In genomic region chr11:36379653-36380052, GRCh38 we compare ENCODE assay signal across 28 cellular contexts.
DNase-seq lines count a peak whose midpoint lies in the region; ATAC-seq and TF ChIP-seq lines count a peak whose summit lies in the region.
"Had no signal": no experiment of that assay in that cellular context is flagged by ENCODE, and none has a peak within 500 bp of the region (broad histone marks: within the 10 kb centered on the region; RNA-seq: fewer than 3 reads in every experiment).

No MANE protein-coding gene starts in this region.

- H3K4me1 ChIP-seq in mucosa of descending colon (ENCODE audit: low read depth) = peaks cover 9% of the 10 kb centered on the region
- peaks cover 26% of the 10 kb centered on the region for H3K4me1 ChIP-seq in left ventricle myocardium inferior
- H3K4me1 ChIP-seq: testis had no signal

- H3K36me3 ChIP-seq in mucosa of descending colon (ENCODE audit: low read depth) (no peaks in the 10 kb centered on the region), left ventricle myocardium inferior (no peaks in the 10 kb centered on the region)
- H3K36me3 ChIP-seq: uterus had no signal

- no peak for DNase-seq in activated T-cell treated with anti-CD3 and anti-CD28 coated beads, Interleukin-2, amount 50 U/mL, for 72 hours
- DNase-seq in activated T-cell treated with anti-CD3 and anti-CD28 coated beads for 4 hours (no peak), endothelial cell (ENCODE audit: low spot score) (no peak), mucosa of descending colon (no peak), left ventricle myocardium inferior (no peak)
- no peak for DNase-seq in activated CD4-positive, alpha-beta memory T cell treated with anti-CD3 and anti-CD28 coated beads, Interleukin-2, amount 10 ng/mL, durations not matched to agents 7 days and 5 days
- DNase-seq: activated CD4-positive, CD25-positive, alpha-beta regulatory T cell treated with anti-CD3 and anti-CD28 coated beads, Interleukin-2, amount 50 U/mL, for 72 hours; activated naive CD4-positive, alpha-beta T cell treated with Interleukin-2 at 50 U/mL for 16 hours; aorta; caudate nucleus; EL; HCEC 1CT; kidney glomerular epithelial cell; NCI-H1048; NCI-H187; NCI-H524 treated with DMSO at 0.1 percent for 48 hours; NK-92 treated with Interleukin-12 subunit alpha and Interleukin-12 subunit beta, amount 100 ng/mL, for 24 hours; PC-9; SHP77; SW 1271; testis; uterus had no signal

- no peak overlapping the region for H3K4me3 ChIP-seq in mucosa of descending colon
- no peak overlapping the region for H3K4me3 ChIP-seq in left ventricle myocardium inferior
- H3K4me3 ChIP-seq: BLaER1 treated with 17β-estradiol and CSF1 and Interleukin-3, amounts not matched to agents 10 nM and 100 nM; PC-9; skin epidermis; testis; uterus had no signal

- peaks cover 35% of the 10 kb centered on the region for H3K4me1 Mint-ChIP-seq in activated T-cell treated with anti-CD3 and anti-CD28 coated beads, Interleukin-2, amount 50 U/mL, for 72 hours (ENCODE audit: low read depth)
- peaks cover 56% of the 10 kb centered on the region for H3K4me1 Mint-ChIP-seq in activated CD4-positive, alpha-beta memory T cell treated with anti-CD3 and anti-CD28 coated beads, Interleukin-2, amount 10 ng/mL, durations not matched to agents 7 days and 5 days
- peaks cover 62% of the 10 kb centered on the region for H3K4me1 Mint-ChIP-seq in endothelial cell (ENCODE audit: unreplicated experiment)
- peaks cover 32% of the 10 kb centered on the region for H3K4me1 Mint-ChIP-seq in stimulated activated memory B cell treated with anti-CD40 and anti-IgM and Interleukin-4, amounts not matched to agents 10 μg/mL and 1 μg/mL and 100 μg/mL, for 72 hours

- TF ChIP-seq POLR2A in GM18505 (IDR thresholded peaks at IDR 0.05; ENCODE audit: borderline replicate concordance, extremely low read depth, insufficient read depth, insufficient read length) = no peak

- no peak overlapping the region for H3K27ac ChIP-seq in left ventricle myocardium inferior (replicated peaks)
- H3K27ac ChIP-seq: BLaER1 treated with 17β-estradiol and CSF1 and Interleukin-3, amounts not matched to agents 10 nM and 100 nM; epithelial cell of prostate; PC-9; testis; uterus had no signal

- intact Hi-C loops in mucosa of descending colon (cut with DNase I, micrococcal nuclease) (no loop called here), left ventricle myocardium inferior (cut with micrococcal nuclease) (no loop called here)

- H3K36me3 Mint-ChIP-seq in activated T-cell treated with anti-CD3 and anti-CD28 coated beads, Interleukin-2, amount 50 U/mL, for 72 hours (ENCODE audit: insufficient read depth in 2 of 2) = peaks cover 8 to 11% of the 10 kb centered on the region in 2 donors
- H3K36me3 Mint-ChIP-seq in activated CD4-positive, alpha-beta memory T cell treated with anti-CD3 and anti-CD28 coated beads, Interleukin-2, amount 10 ng/mL, durations not matched to agents 7 days and 5 days (ENCODE audit: low read depth) = peaks cover 46% of the 10 kb centered on the region
- H3K36me3 Mint-ChIP-seq in endothelial cell (ENCODE audit: low read depth, unreplicated experiment) = peaks cover 48% of the 10 kb centered on the region
- no peaks in the 10 kb centered on the region for H3K36me3 Mint-ChIP-seq in stimulated activated memory B cell treated with anti-CD40 and anti-IgM and Interleukin-4, amounts not matched to agents 10 μg/mL and 1 μg/mL and 100 μg/mL, for 72 hours

- ATAC-seq in activated T-cell treated with anti-CD3 and anti-CD28 coated beads, Interleukin-2, amount 50 U/mL, for 72 hours (replicated peaks in 1 of 2) = no peak
- no peak for ATAC-seq in stimulated activated memory B cell treated with anti-CD40 and anti-IgM and Interleukin-4, amounts not matched to agents 10 μg/mL and 1 μg/mL and 100 μg/mL, for 72 hours
- ATAC-seq in GM18505 (IDR thresholded peaks at IDR 0.05; ENCODE audit: unreplicated experiment) = no peak
- no peak for ATAC-seq in mucosa of descending colon
- ATAC-seq: HepG2 had no signal

- peak overlapping the region; percentile 60 to 93 for H3K4me3 Mint-ChIP-seq in activated T-cell treated with anti-CD3 and anti-CD28 coated beads, Interleukin-2, amount 50 U/mL, for 72 hours
- H3K4me3 Mint-ChIP-seq in activated CD4-positive, alpha-beta memory T cell treated with anti-CD3 and anti-CD28 coated beads, Interleukin-2, amount 10 ng/mL, durations not matched to agents 7 days and 5 days = peak overlapping the region; percentile 93
- H3K4me3 Mint-ChIP-seq in endothelial cell (ENCODE audit: unreplicated experiment) = peak overlapping the region; percentile 100
- H3K4me3 Mint-ChIP-seq in stimulated activated memory B cell treated with anti-CD40 and anti-IgM and Interleukin-4, amounts not matched to agents 10 μg/mL and 1 μg/mL and 100 μg/mL, for 72 hours = no peak overlapping the region

- peaks cover 57% of the 10 kb centered on the region for H3K27me3 ChIP-seq in left ventricle myocardium inferior (ENCODE audit: low read depth)
- H3K27me3 ChIP-seq: testis had no signal

- H3K9me3 ChIP-seq in mucosa of descending colon (no peaks in the 10 kb centered on the region), left ventricle myocardium inferior (replicated peaks) (no peaks in the 10 kb centered on the region)
- H3K9me3 ChIP-seq: BLaER1 treated with 17β-estradiol and CSF1 and Interleukin-3, amounts not matched to agents 10 nM and 100 nM; testis; uterus had no signal

- TF ChIP-seq CTCF in endothelial cell (IDR thresholded peaks at IDR 0.05; ENCODE audit: unreplicated experiment) (no peak), mucosa of descending colon (IDR thresholded peaks at IDR 0.05) (no peak), left ventricle myocardium inferior (IDR thresholded peaks at IDR 0.05; ENCODE audit: borderline replicate concordance) (no peak)

- POLR2A ChIA-PET in activated CD4-positive, alpha-beta memory T cell treated with anti-CD3 and anti-CD28 coated beads, Interleukin-2, amount 10 ng/mL, durations not matched to agents 7 days and 5 days (lab: Charles Lee) = interaction anchor here (1.1 to 3.2 kb wide), 2 partner anchors 21 to 42 kb away, joined by 3 to 27 read pairs; no protein-coding TSS in a partner anchor

- peaks cover 47% of the 10 kb centered on the region for H3K27me3 Mint-ChIP-seq in activated T-cell treated with anti-CD3 and anti-CD28 coated beads, Interleukin-2, amount 50 U/mL, for 72 hours (ENCODE audit: low read depth)
- H3K27me3 Mint-ChIP-seq in activated CD4-positive, alpha-beta memory T cell treated with anti-CD3 and anti-CD28 coated beads, Interleukin-2, amount 10 ng/mL, durations not matched to agents 7 days and 5 days = peaks cover 18% of the 10 kb centered on the region
- H3K27me3 Mint-ChIP-seq in endothelial cell (ENCODE audit: unreplicated experiment) = peaks cover 12% of the 10 kb centered on the region
- H3K27me3 Mint-ChIP-seq in stimulated activated memory B cell treated with anti-CD40 and anti-IgM and Interleukin-4, amounts not matched to agents 10 μg/mL and 1 μg/mL and 100 μg/mL, for 72 hours = peaks cover 37% of the 10 kb centered on the region

- no peaks in the 10 kb centered on the region for H3K9me3 Mint-ChIP-seq in activated T-cell treated with anti-CD3 and anti-CD28 coated beads, Interleukin-2, amount 50 U/mL, for 72 hours
- no peaks in the 10 kb centered on the region for H3K9me3 Mint-ChIP-seq in activated CD4-positive, alpha-beta memory T cell treated with anti-CD3 and anti-CD28 coated beads, Interleukin-2, amount 10 ng/mL, durations not matched to agents 7 days and 5 days
- no peaks in the 10 kb centered on the region for H3K9me3 Mint-ChIP-seq in endothelial cell (ENCODE audit: unreplicated experiment)
- no peaks in the 10 kb centered on the region for H3K9me3 Mint-ChIP-seq in stimulated activated memory B cell treated with anti-CD40 and anti-IgM and Interleukin-4, amounts not matched to agents 10 μg/mL and 1 μg/mL and 100 μg/mL, for 72 hours

- CTCF ChIA-PET in activated CD4-positive, alpha-beta memory T cell treated with anti-CD3 and anti-CD28 coated beads, Interleukin-2, amount 10 ng/mL, durations not matched to agents 7 days and 5 days (lab: Charles Lee) = interaction anchor here (0.6 to 3.5 kb wide), 4 partner anchors 10 to 113 kb away, joined by 3 to 17 read pairs (median 6); no protein-coding TSS in a partner anchor

- H3K27ac Mint-ChIP-seq in activated T-cell treated with anti-CD3 and anti-CD28 coated beads, Interleukin-2, amount 50 U/mL, for 72 hours = peak overlapping the region; percentile 98
- peak overlapping the region; percentile 76 for H3K27ac Mint-ChIP-seq in activated CD4-positive, alpha-beta memory T cell treated with anti-CD3 and anti-CD28 coated beads, Interleukin-2, amount 10 ng/mL, durations not matched to agents 7 days and 5 days
- H3K27ac Mint-ChIP-seq in endothelial cell (ENCODE audit: unreplicated experiment) = no peak overlapping the region
- peak overlapping the region; percentile 24 for H3K27ac Mint-ChIP-seq in stimulated activated memory B cell treated with anti-CD40 and anti-IgM and Interleukin-4, amounts not matched to agents 10 μg/mL and 1 μg/mL and 100 μg/mL, for 72 hours
